Comparison of ENCODE assay signal across 8 cellular contexts in the genomic region with DNA sequence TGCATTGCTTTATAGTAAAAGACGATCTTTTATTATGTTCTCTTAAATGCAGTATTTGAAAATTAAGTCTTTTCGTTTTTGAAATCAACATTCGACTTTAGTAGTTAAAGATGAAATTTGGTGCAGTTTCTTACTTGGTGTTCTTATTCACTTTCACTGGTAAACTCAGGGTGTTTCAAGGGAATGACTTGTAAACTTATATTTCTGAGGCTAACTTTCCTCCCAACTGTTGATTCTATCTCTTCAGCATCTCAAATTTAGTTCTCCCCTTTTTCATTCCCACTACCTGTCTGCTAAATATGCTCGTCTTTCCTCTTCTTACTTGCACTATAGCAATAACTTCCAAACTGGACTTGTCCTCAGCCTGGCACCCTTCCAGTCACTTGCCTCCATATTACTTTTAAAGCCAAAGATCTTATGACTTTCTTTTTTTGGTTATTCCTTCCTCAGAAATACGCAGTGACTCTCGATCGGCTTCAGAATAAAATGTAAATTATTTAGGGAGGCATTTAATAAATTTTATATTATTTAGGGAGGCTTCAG. TPM values are rescaled to one million over a fixed set of nuclear protein-coding genes. Genes with fewer than 3 reads are reported as not detected.
DNase-seq lines count a peak whose midpoint lies in the region; ATAC-seq and TF ChIP-seq lines count a peak whose summit lies in the region.

No MANE protein-coding gene starts in this region.

- H3K9me3 ChIP-seq in ES-I3 (ENCODE audit: control insufficient read depth, insufficient read depth, low read length) (no peaks in the 10 kb centered on the region), Panc1 (ENCODE audit: control insufficient read depth, insufficient read depth, low read depth, low read length) (no peaks in the 10 kb centered on the region), esophagus (ENCODE audit: control insufficient read depth in 2 of 2, insufficient read depth in 1 of 2, low read depth in 1 of 2, low read length in 1 of 2) (no peaks in the 10 kb centered on the region), parathyroid adenoma (ENCODE audit: control insufficient read depth, low read length) (no peaks in the 10 kb centered on the region)

- intact Hi-C loops in Panc1 (cut with micrococcal nuclease; ENCODE audit: unreplicated experiment), result no loop called here

- H3K36me3 ChIP-seq in ES-I3 (ENCODE audit: insufficient read depth, low read length) (no peaks in the 10 kb centered on the region), Panc1 (ENCODE audit: control insufficient read depth, insufficient read depth, low read length) (peaks cover 2% of the 10 kb centered on the region), esophagus (ENCODE audit: control insufficient read depth in 2 of 2, insufficient read depth in 2 of 2, low read length in 1 of 2) (peaks cover 0 to 3% of the 10 kb centered on the region in 2 donors), parathyroid adenoma (ENCODE audit: control insufficient read depth, insufficient read depth, low read length) (no peaks in the 10 kb centered on the region)

- peak; percentile 5 for DNase-seq in Panc1 (ENCODE audit: low read depth, low spot score)
- no peak for DNase-seq in HuH-7 (ENCODE audit: low spot score)
- DNase-seq in NCI-H2196 (lab: John Stamatoyannopoulos, UW; ENCODE audit: unreplicated experiment), result no peak
- DNase-seq in inferior parietal cortex (ENCODE audit: extremely low spot score), result no peak

- H3K4me2 ChIP-seq in parathyroid adenoma (ENCODE audit: low read length), result peak overlapping the region; percentile 92

- H3K27ac ChIP-seq in Panc1 (ENCODE audit: low read length) (peak overlapping the region; percentile 83), esophagus (ENCODE audit: low read depth in 2 of 2, low read length in 1 of 2) (peak overlapping the region in 1 of 2 donors; percentile 95), parathyroid adenoma (peak overlapping the region; percentile 85)

- H3K9ac ChIP-seq in ES-I3 (ENCODE audit: low read depth, low read length) (peak overlapping the region; percentile 87), parathyroid adenoma (no peak overlapping the region)

- H3K79me2 ChIP-seq in parathyroid adenoma, result peaks cover 10% of the 10 kb centered on the region

- H3K27me3 ChIP-seq in Panc1 (ENCODE audit: control insufficient read depth, insufficient read depth, low read length) (no peaks in the 10 kb centered on the region), esophagus (ENCODE audit: control insufficient read depth in 1 of 2, insufficient read depth in 2 of 2, low read length in 2 of 2) (no peaks in the 10 kb centered on the region), parathyroid adenoma (ENCODE audit: control insufficient read depth, insufficient read depth, low read length) (no peaks in the 10 kb centered on the region)

- in situ Hi-C loops in Panc1 (cut with HindIII; ENCODE audit: low pct_unique_long_range_greater_than_20kb, low sequenced_read_pairs), result no loop called here

- TF ChIP-seq CTCF in Panc1 (IDR thresholded peaks at IDR 0.05), result no peak
- no peak for TF ChIP-seq CTCF in parathyroid adenoma (IDR thresholded peaks at IDR 0.05)

- CTCF ChIA-PET in Panc1 (lab: Charles Lee), result no interaction called here

- no TSS peak for BruUV-seq in Panc1 (replicated peaks; lab: Mats Ljungman, UMichigan)

- H3K4me3 ChIP-seq in Panc1 (ENCODE audit: low read depth in 2 of 2, low read length in 2 of 2) (peak overlapping the region; percentile 77 to 78), esophagus (ENCODE audit: low read depth in 1 of 2, low read length in 2 of 2) (peak overlapping the region; percentile 78 to 99), parathyroid adenoma (ENCODE audit: low read depth, low read length) (peak overlapping the region; percentile 79)

- peak overlapping the region; percentile 94 for H2AFZ ChIP-seq in parathyroid adenoma

- 44 to 54% methylated on average over 7 of the region's 7 CpGs for WGBS in esophagus, 2 donors

- ATAC-seq in Panc1 (no peak), GM18517 (IDR thresholded peaks at IDR 0.05; ENCODE audit: unreplicated experiment) (no peak)

- H3K4me1 ChIP-seq in ES-I3 (ENCODE audit: insufficient read depth, low read length), result no peaks in the 10 kb centered on the region
- no peaks in the 10 kb centered on the region for H3K4me1 ChIP-seq in Panc1 (ENCODE audit: control insufficient read depth, insufficient read depth, low read length)
- peaks cover 0 to 4% of the 10 kb centered on the region in 2 donors for H3K4me1 ChIP-seq in esophagus (ENCODE audit: control insufficient read depth in 2 of 2, insufficient read depth in 2 of 2, low read length in 1 of 2)
- peaks cover 5% of the 10 kb centered on the region for H3K4me1 ChIP-seq in parathyroid adenoma

- POLR2A ChIA-PET in Panc1 (lab: Charles Lee), result interaction anchor here (0.7 kb wide), 1 partner anchor 49 kb away, joined by 7 read pairs; no protein-coding TSS in a partner anchor

RNA-seq across cellular contexts. Expression of a gene that starts 1.0 kb away (rescaled TPM):
- total RNA-seq in Panc1 (2021; ENCODE audit: unreplicated experiment), result 15.9 TPM
- polyA plus RNA-seq in Panc1 (2012; ENCODE audit: insufficient read length), result 4.2 TPM
- polyA plus RNA-seq in esophagus, result 10 to 100 TPM in 1 of 2 donors, 1 to 10 TPM in 1; 9.4 to 16.7 TPM
